ENCODE assay signal across 8 cellular contexts in the genomic region with DNA sequence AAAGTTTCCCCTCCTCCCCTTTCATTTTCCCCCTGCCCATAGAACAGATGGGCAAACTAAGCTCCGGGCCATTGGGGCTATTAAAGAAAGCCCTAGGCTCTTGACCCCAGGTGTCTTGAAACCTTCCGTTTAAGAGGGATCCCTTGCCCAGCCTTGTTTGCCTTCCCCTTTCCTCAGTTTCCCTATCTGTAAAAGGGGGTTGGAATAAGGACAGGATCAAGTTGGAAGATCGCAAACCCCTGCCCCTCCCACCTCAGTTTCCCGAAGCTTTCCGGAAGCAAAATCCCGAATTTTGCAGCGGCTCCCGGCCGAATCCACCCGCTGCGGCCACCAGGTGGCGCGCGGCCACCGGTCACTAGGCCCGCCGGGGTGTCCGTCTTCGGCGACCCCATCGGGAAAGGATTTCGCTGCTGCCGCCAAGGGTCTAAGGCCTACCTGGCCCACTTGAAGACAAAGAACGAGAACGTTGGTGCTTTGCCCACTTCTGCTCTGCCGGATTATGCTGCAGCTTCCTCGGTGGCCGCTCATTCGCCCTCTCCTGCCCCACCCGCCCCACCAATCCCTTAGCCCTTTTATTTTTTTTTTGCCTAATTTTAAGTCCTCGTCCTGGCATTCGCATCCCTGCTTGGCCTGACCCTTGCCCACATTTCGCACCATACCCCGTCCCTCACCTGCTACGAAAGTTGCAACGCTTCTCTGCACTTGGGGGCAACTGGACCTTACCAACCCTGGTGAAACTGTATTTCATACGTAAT. TPM values are rescaled to one million over a fixed set of nuclear protein-coding genes. Genes with fewer than 3 reads are reported as not detected.
DNase-seq lines count a peak whose midpoint lies in the region; ATAC-seq and TF ChIP-seq lines count a peak whose summit lies in the region.

No MANE protein-coding gene starts in this region.

- peaks cover 23% of the 10 kb centered on the region; the same call in 1 of the 2 replicates for H4K20me1 ChIP-seq in SK-N-SH (ENCODE audit: insufficient read depth)

- peaks cover 24% of the 10 kb centered on the region for H3F3A ChIP-seq in SK-N-SH (replicated peaks; ENCODE audit: insufficient read depth)

- H3K4me3 ChIP-seq in SK-N-SH (ENCODE audit: low read depth in 2 of 2, low read length in 1 of 2), result peak overlapping the region; percentile 75 to 92
- H3K4me3 ChIP-seq in gastrocnemius medialis, result peak overlapping the region; percentile 61 to 77 (median 72)

- no peaks in the 10 kb centered on the region for H3K9me2 ChIP-seq in SK-N-SH

- TF ChIP-seq RAD21 in Ishikawa (IDR thresholded peaks at IDR 0.05; ENCODE audit: low read depth) (peak; percentile 90), SK-N-SH (IDR thresholded peaks at IDR 0.05; ENCODE audit: low read length) (peak; percentile 87)

- in situ Hi-C loops in gastrocnemius medialis (cut with MboI; ENCODE audit: low sequenced_read_pairs in 4 of 4), result loop anchor here (5.0 to 25.0 kb wide), 6 partner anchors 75 to 615 kb away; partner anchors contain the start of genes SCAI (in 2 of the 4) and WDR38 (in 2 of the 4)

- peak; percentile 60 for DNase-seq in DMS153 treated with DMSO at 0.1 percent for 48 hours (lab: John Stamatoyannopoulos, UW; ENCODE audit: unreplicated experiment)
- DNase-seq in SK-N-SH, result peak; percentile 89
- DNase-seq in caudate nucleus (lab: John Stamatoyannopoulos, UW), result peak in 41 of 61 donors; percentile 22 to 74 (median 45)
- DNase-seq in immature natural killer cell, result peak; percentile 42 to 48 (median 46)
- peak in 1 of 2 donors; percentile 63 for DNase-seq in gastrocnemius medialis

- intact Hi-C loops in gastrocnemius medialis (cut with DNase I; ENCODE audit: low total_unique reads), result loop anchor here (1.0 to 10.0 kb wide), 5 partner anchors 80 to 603 kb away; partner anchors contain the start of genes GOLGA1, HSPA5 and SCAI

- H2AFZ ChIP-seq in SK-N-SH (ENCODE audit: low read depth), result peak overlapping the region; percentile 81

- peak overlapping the region; percentile 88 to 95 (median 92) for H3K4me3 Mint-ChIP-seq in immature natural killer cell

- CTCF ChIA-PET in SK-N-SH (lab: Yijun Ruan, JAX), result interaction anchor here (0.6 to 16.2 kb wide), 51 partner anchors 9 to 605 kb away, joined by 3 to 1436 read pairs (median 5); partner anchors contain the start of genes ARPC5L, RPL35, SCAI and WDR38

- peaks cover 24 to 51% (median 29%) of the 10 kb centered on the region in 3 donors for H3K27me3 Mint-ChIP-seq in immature natural killer cell (ENCODE audit: low read depth in 3 of 3)

- H3K27ac Mint-ChIP-seq in immature natural killer cell, result peak overlapping the region in 4 of 6 donors; percentile 71 to 95 (median 91)

- no peak for TF ChIP-seq POLR2A in gastrocnemius medialis (IDR thresholded peaks at IDR 0.05)

- POLR2A ChIA-PET in SK-N-SH (lab: Yijun Ruan, JAX), result interaction anchor here (0.9 to 5.0 kb wide), 4 partner anchors 82 to 469 kb away, joined by 3 to 42 read pairs (median 9); partner anchors contain the start of genes ARPC5L, HSPA5, RPL35 and WDR38

- 25% methylated on average over 37 of the region's 37 CpGs for WGBS in SK-N-SH (ENCODE audit: low lambda C conversion rate)

- peak; percentile 88 for TF ChIP-seq CTCF in SK-N-SH (IDR thresholded peaks at IDR 0.05)
- TF ChIP-seq CTCF in gastrocnemius medialis (IDR thresholded peaks at IDR 0.05 in 4 of 5, conservative IDR thresholded peaks at IDR 0.05 in 1 of 5), result peak; percentile 97 to 99 (median 97)

- H3K27me3 ChIP-seq in SK-N-SH (ENCODE audit: insufficient read depth), result no peaks in the 10 kb centered on the region
- H3K27me3 ChIP-seq in gastrocnemius medialis, result peaks cover 8 to 29% (median 11%) of the 10 kb centered on the region in 3 donors

- peak; percentile 32 to 37 for ATAC-seq in gastrocnemius medialis
- ATAC-seq in GM18502 (IDR thresholded peaks at IDR 0.05; ENCODE audit: poor library complexity, unreplicated experiment), result no peak
- no peak for ATAC-seq in HG02884 (IDR thresholded peaks at IDR 0.05; ENCODE audit: unreplicated experiment)

- H3K4me1 Mint-ChIP-seq in immature natural killer cell, result peaks cover 36 to 44% of the 10 kb centered on the region in 2 donors

- peak overlapping the region; percentile 63; the same call in 1 of the 2 replicates for H3K9ac ChIP-seq in SK-N-SH

- no peaks in the 10 kb centered on the region for H3K36me3 Mint-ChIP-seq in immature natural killer cell

- H3K36me3 ChIP-seq in SK-N-SH (replicated peaks in 1 of 2; ENCODE audit: control insufficient read depth in 1 of 2, insufficient read depth in 2 of 2, low read length in 1 of 2) (no peaks in the 10 kb centered on the region), gastrocnemius medialis (no peaks in the 10 kb centered on the region)

- H3K79me2 ChIP-seq in SK-N-SH (ENCODE audit: insufficient read depth), result peaks cover 26% of the 10 kb centered on the region

- peak overlapping the region; percentile 97 for H3K4me2 ChIP-seq in SK-N-SH

- H3K9me3 ChIP-seq in SK-N-SH (no peaks in the 10 kb centered on the region), gastrocnemius medialis (no peaks in the 10 kb centered on the region)

- H3K27ac ChIP-seq in SK-N-SH (ENCODE audit: low read depth in 2 of 2, low read length in 1 of 2) (peak overlapping the region; percentile 31 to 71; a peak in 3 of 4 replicates), caudate nucleus (ENCODE audit: low read depth, low read length) (peak overlapping the region; percentile 26), gastrocnemius medialis (peak overlapping the region; percentile 77 to 87 (median 80))

- H3K4me1 ChIP-seq in SK-N-SH (ENCODE audit: control insufficient read depth in 1 of 2, insufficient read depth in 2 of 2, low read depth in 1 of 2, low read length in 1 of 2) (peaks cover 11 to 14% of the 10 kb centered on the region in 2 experiments; a peak in 3 of 4 replicates), gastrocnemius medialis (peaks cover 23 to 24% of the 10 kb centered on the region in 2 donors)

- no peak for TF ChIP-seq EP300 in Ishikawa (IDR thresholded peaks at IDR 0.05; ENCODE audit: borderline replicate concordance)
- TF ChIP-seq EP300 in SK-N-SH (IDR thresholded peaks at IDR 0.05; ENCODE audit: borderline replicate concordance in 1 of 2, low read depth in 1 of 2, low read length in 1 of 2), result no peak

- H3K9me3 Mint-ChIP-seq in immature natural killer cell, result no peaks in the 10 kb centered on the region

TF ChIP-seq in Ishikawa, 13 proteins besides CTCF, POLR2A, EP300 and RAD21 (continues in another document):
- TF ChIP-seq, protein P1, sequence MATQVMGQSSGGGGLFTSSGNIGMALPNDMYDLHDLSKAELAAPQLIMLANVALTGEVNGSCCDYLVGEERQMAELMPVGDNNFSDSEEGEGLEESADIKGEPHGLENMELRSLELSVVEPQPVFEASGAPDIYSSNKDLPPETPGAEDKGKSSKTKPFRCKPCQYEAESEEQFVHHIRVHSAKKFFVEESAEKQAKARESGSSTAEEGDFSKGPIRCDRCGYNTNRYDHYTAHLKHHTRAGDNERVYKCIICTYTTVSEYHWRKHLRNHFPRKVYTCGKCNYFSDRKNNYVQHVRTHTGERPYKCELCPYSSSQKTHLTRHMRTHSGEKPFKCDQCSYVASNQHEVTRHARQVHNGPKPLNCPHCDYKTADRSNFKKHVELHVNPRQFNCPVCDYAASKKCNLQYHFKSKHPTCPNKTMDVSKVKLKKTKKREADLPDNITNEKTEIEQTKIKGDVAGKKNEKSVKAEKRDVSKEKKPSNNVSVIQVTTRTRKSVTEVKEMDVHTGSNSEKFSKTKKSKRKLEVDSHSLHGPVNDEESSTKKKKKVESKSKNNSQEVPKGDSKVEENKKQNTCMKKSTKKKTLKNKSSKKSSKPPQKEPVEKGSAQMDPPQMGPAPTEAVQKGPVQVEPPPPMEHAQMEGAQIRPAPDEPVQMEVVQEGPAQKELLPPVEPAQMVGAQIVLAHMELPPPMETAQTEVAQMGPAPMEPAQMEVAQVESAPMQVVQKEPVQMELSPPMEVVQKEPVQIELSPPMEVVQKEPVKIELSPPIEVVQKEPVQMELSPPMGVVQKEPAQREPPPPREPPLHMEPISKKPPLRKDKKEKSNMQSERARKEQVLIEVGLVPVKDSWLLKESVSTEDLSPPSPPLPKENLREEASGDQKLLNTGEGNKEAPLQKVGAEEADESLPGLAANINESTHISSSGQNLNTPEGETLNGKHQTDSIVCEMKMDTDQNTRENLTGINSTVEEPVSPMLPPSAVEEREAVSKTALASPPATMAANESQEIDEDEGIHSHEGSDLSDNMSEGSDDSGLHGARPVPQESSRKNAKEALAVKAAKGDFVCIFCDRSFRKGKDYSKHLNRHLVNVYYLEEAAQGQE (IDR thresholded peaks at IDR 0.05; ENCODE audit: low read depth), result no peak

TF ChIP-seq in SK-N-SH, 30 proteins besides CTCF, POLR2A, EP300 and RAD21:
- TF ChIP-seq FOXM1 (IDR thresholded peaks at IDR 0.05; ENCODE audit: low read depth), result no peak
- peak; percentile 87 for TF ChIP-seq RCOR1 (IDR thresholded peaks at IDR 0.05; ENCODE audit: low read length)
- TF ChIP-seq TAF1 (IDR thresholded peaks at IDR 0.05; ENCODE audit: borderline replicate concordance, low read depth, low read length), result no peak
- TF ChIP-seq TCF12 (IDR thresholded peaks at IDR 0.05), result peak; percentile 33; the same call in 1 of the 2 replicates
- TF ChIP-seq YY1 (IDR thresholded peaks at IDR 0.05; ENCODE audit: low read depth), result no peak
- TF ChIP-seq, protein P2, sequence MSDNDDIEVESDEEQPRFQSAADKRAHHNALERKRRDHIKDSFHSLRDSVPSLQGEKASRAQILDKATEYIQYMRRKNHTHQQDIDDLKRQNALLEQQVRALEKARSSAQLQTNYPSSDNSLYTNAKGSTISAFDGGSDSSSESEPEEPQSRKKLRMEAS (IDR thresholded peaks at IDR 0.05; ENCODE audit: low read depth), result no peak
- TF ChIP-seq ELF1 (IDR thresholded peaks at IDR 0.05), result peak; percentile 62
- TF ChIP-seq SMC3 (IDR thresholded peaks at IDR 0.05; ENCODE audit: low read depth, low read length), result peak; percentile 96
- peak; percentile 41 for TF ChIP-seq GABPA (IDR thresholded peaks at IDR 0.05; ENCODE audit: low read depth)
- 0 out of 2 replicates have a peak, but pooled peaks have one; percentile 14 for TF ChIP-seq RFX5 (IDR thresholded peaks at IDR 0.05; ENCODE audit: low read length)

RNA-seq across cellular contexts. Expression of gene NR6A1, which starts 0.9 kb away (rescaled TPM):
- polyA plus RNA-seq in SK-N-SH (2012; rRNA removed) (1.2 and 1.4 TPM in 2 replicates), immature natural killer cell (not detected)
- polyA plus RNA-seq in SK-N-SH (2012; cell fraction: cytosol; rRNA removed), result 0.63 and 1.1 TPM in 2 replicates
- 5.8 and 7.7 TPM in 2 replicates for polyA plus RNA-seq in SK-N-SH (2012; cell fraction: nucleus; rRNA removed)
- 1 to 10 TPM in 3 of 4 donors, under 1 TPM in 1; 0.58 to 5.6 (median 2.1) TPM for total RNA-seq in gastrocnemius medialis

RNA-seq across cellular contexts. Expression of gene OLFML2A, which starts 4.9 kb away (rescaled TPM):
- polyA plus RNA-seq in SK-N-SH (2012; rRNA removed) (4.8 and 7.7 TPM in 2 replicates), immature natural killer cell (not detected)
- 4.7 and 6.5 TPM in 2 replicates for polyA plus RNA-seq in SK-N-SH (2012; cell fraction: cytosol; rRNA removed)
- 4.8 and 5.3 TPM in 2 replicates for polyA plus RNA-seq in SK-N-SH (2012; cell fraction: nucleus; rRNA removed)
- 10 to 100 TPM in 3 of 4 donors, 1 to 10 TPM in 1; 6.9 to 48.0 (median 32.8) TPM for total RNA-seq in gastrocnemius medialis

Comparison
In these comparisons a context has a peak if more than half of its experiments do, and no peak if none do; other contexts are left out.
1. H3K27ac ChIP-seq: peak in every context shown above with its lines; median percentile 80 in gastrocnemius medialis; 51 in SK-N-SH; 26 in caudate nucleus.
2. ATAC-seq: peak in gastrocnemius medialis (2 of 2); none in GM18502 (single experiment) and HG02884 (single experiment).